8 cellular contexts compared by ENCODE assay signal in genomic region chr7:140397784-140398750, GRCh38. TPM values are rescaled to one million over a fixed set of nuclear protein-coding genes. Genes with fewer than 3 reads are reported as not detected.
A peak's percentile ranks its signal among the peaks of the same experiment; 100 is the strongest.
DNase-seq lines count a peak whose midpoint lies in the region; ATAC-seq and FAIRE-seq lines count a peak whose summit lies in the region.

Gene SLC37A3 (minus strand): TSS chr7:140398530. CDS start chr7:140382526, 16,004 bp downstream.

- H3K4me1 ChIP-seq in esophagus (ENCODE audit: control insufficient read depth in 2 of 2, insufficient read depth in 2 of 2, low read length in 1 of 2) (no peaks in the 10 kb centered on the region), muscle layer of colon (ENCODE audit: insufficient read depth, low read length) (peaks cover 6% of the 10 kb centered on the region)

- no peaks in the 10 kb centered on the region for H3K27me3 ChIP-seq in esophagus (ENCODE audit: control insufficient read depth in 1 of 2, insufficient read depth in 2 of 2, low read length in 2 of 2)
- H3K27me3 ChIP-seq in muscle layer of colon (ENCODE audit: control insufficient read depth in 1 of 2, insufficient read depth in 2 of 2, low read length in 2 of 2), result no peaks in the 10 kb centered on the region

- peaks cover 29% of the 10 kb centered on the region for H3K4me1 Mint-ChIP-seq in activated T-cell treated with anti-CD3 and anti-CD28 coated beads, Interleukin-2, amount 50 U/mL, for 4 hours (ENCODE audit: low read depth)

- DNase-seq in COR-L47 (lab: John Stamatoyannopoulos, UW) (peak; percentile 82), HTR-8/SVneo (ENCODE audit: insufficient read length, low spot score) (peak; percentile 84), OCI-M2 (lab: John Stamatoyannopoulos, UW; ENCODE audit: unreplicated experiment) (peak; percentile 41)
- DNase-seq in activated T-cell treated with anti-CD3 and anti-CD28 coated beads, Interleukin-2, amount 50 U/mL, for 4 hours, result peak; percentile 83
- peak; percentile 78 for DNase-seq in stimulated activated CD8-positive, alpha-beta memory T cell treated with anti-CD3 and anti-CD28 coated beads, Interleukin-7, amount 100 ng/mL, for 24 hours (ENCODE audit: low read depth)

- ATAC-seq in GM21360 (IDR thresholded peaks at IDR 0.05; ENCODE audit: unreplicated experiment), result peak; percentile 98
- peak; percentile 91 to 96 for ATAC-seq in activated T-cell treated with anti-CD3 and anti-CD28 coated beads, Interleukin-2, amount 50 U/mL, for 4 hours

- no peaks in the 10 kb centered on the region for H3K36me3 ChIP-seq in esophagus (ENCODE audit: control insufficient read depth in 2 of 2, insufficient read depth in 2 of 2, low read length in 1 of 2)
- no peaks in the 10 kb centered on the region for H3K36me3 ChIP-seq in muscle layer of colon (ENCODE audit: insufficient read depth, low read length)

- H3K4me3 Mint-ChIP-seq in activated T-cell treated with anti-CD3 and anti-CD28 coated beads, Interleukin-2, amount 50 U/mL, for 4 hours, result peak within 1 kb of the TSS; percentile 97

- no peaks in the 10 kb centered on the region for H3K36me3 Mint-ChIP-seq in activated T-cell treated with anti-CD3 and anti-CD28 coated beads, Interleukin-2, amount 50 U/mL, for 4 hours (ENCODE audit: insufficient read depth)

- H3K9me3 Mint-ChIP-seq in activated T-cell treated with anti-CD3 and anti-CD28 coated beads, Interleukin-2, amount 50 U/mL, for 4 hours, result no peaks in the 10 kb centered on the region

- H3K9me3 ChIP-seq in esophagus (ENCODE audit: control insufficient read depth in 2 of 2, insufficient read depth in 1 of 2, low read depth in 1 of 2, low read length in 1 of 2) (no peaks in the 10 kb centered on the region), muscle layer of colon (ENCODE audit: low read length) (no peaks in the 10 kb centered on the region)

- H3K27me3 Mint-ChIP-seq in activated T-cell treated with anti-CD3 and anti-CD28 coated beads, Interleukin-2, amount 50 U/mL, for 4 hours (ENCODE audit: low read depth), result no peaks in the 10 kb centered on the region

- peak; percentile 74 for FAIRE-seq in HTR-8/SVneo (lab: Jason Lieb, UNC)

- peak within 1 kb of the TSS; percentile 85 for H3K9ac ChIP-seq in muscle layer of colon (ENCODE audit: low read length)

- WGBS in esophagus, 2 donors, result 0 to 1% methylated on average over 40 to 66 of the region's 66 CpGs

- H3K4me3 ChIP-seq in esophagus (ENCODE audit: low read depth in 1 of 2, low read length in 2 of 2), result peak within 1 kb of the TSS; percentile 76 to 88
- H3K4me3 ChIP-seq in muscle layer of colon (ENCODE audit: low read depth in 1 of 2, low read length in 2 of 2), result peak within 1 kb of the TSS; percentile 84 to 97

- H3K27ac ChIP-seq in esophagus (ENCODE audit: low read depth in 2 of 2, low read length in 1 of 2) (peak within 1 kb of the TSS; percentile 72 to 82), muscle layer of colon (ENCODE audit: low read depth, low read length) (peak within 1 kb of the TSS; percentile 96)

RNA-seq across cellular contexts. Expression of gene SLC37A3, which starts in this region (rescaled TPM):
- 10 to 100 TPM; 33.5 to 44.0 (median 40.9) TPM for total RNA-seq in activated T-cell treated with anti-CD3 and anti-CD28 coated beads, Interleukin-2, amount 50 U/mL, for 4 hours
- 10 to 100 TPM; 11.7 to 13.4 TPM for polyA plus RNA-seq in esophagus

Comparison
In these comparisons a context has a peak if more than half of its experiments do, and no peak if none do; other contexts are left out.
1. Peak in every context shown above with its lines: DNase-seq, ATAC-seq, H3K4me3 ChIP-seq and H3K27ac ChIP-seq.